Comparison of ENCODE assay signal across 8 cellular contexts in genomic region chr6:34235605-34236422, GRCh38. TPM values are rescaled to one million over a fixed set of nuclear protein-coding genes. Genes with fewer than 3 reads are reported as not detected.
A peak's percentile ranks its signal among the peaks of the same experiment; 100 is the strongest.
DNase-seq lines count a peak whose midpoint lies in the region; ATAC-seq and TF ChIP-seq lines count a peak whose summit lies in the region.

No MANE protein-coding gene starts in this region.

- peaks cover 80% of the 10 kb centered on the region for H3F3A ChIP-seq in PC-9 (ENCODE audit: insufficient read depth, low read depth)

- H3K36me3 ChIP-seq in PC-9 (ENCODE audit: low read depth), result peaks cover 26% of the 10 kb centered on the region

- peaks cover 52% of the 10 kb centered on the region for H3K4me1 ChIP-seq in PC-9 (replicated peaks; ENCODE audit: insufficient read depth)

- intact Hi-C loops in CD4-positive, alpha-beta T cell (cut with DNase I, micrococcal nuclease), result loop anchor here (1.0 to 10.0 kb wide), 5 partner anchors 12 to 1264 kb away; partner anchors contain the start of gene SNRPC (in 1 of the 2)
- intact Hi-C loops in PC-9 (cut with micrococcal nuclease; ENCODE audit: unreplicated experiment) (loop anchor here (1.0 kb wide), 1 partner anchor 8 kb away; no protein-coding TSS in a partner anchor), head of caudate nucleus (cut with DNase I) (no loop called here)

- peaks cover 23% of the 10 kb centered on the region for H4K20me1 ChIP-seq in PC-9 (ENCODE audit: insufficient read depth)

- no peak overlapping the region for H2AFZ ChIP-seq in PC-9

- peak overlapping the region; percentile 87 for H3K4me2 ChIP-seq in PC-9

- H3K27me3 Mint-ChIP-seq in CD4-positive, alpha-beta T cell, result no peaks in the 10 kb centered on the region
- no peaks in the 10 kb centered on the region for H3K27me3 Mint-ChIP-seq in activated naive CD4-positive, alpha-beta T cell treated with anti-CD3 and anti-CD28 coated beads, Interleukin-2, amount 10 ng/mL, durations not matched to agents 7 days and 5 days

- H3K27me3 ChIP-seq in CD4-positive, alpha-beta T cell (ENCODE audit: control insufficient read depth, insufficient read depth, low read length), result no peaks in the 10 kb centered on the region
- no peaks in the 10 kb centered on the region for H3K27me3 ChIP-seq in PC-9 (ENCODE audit: insufficient read depth, low read depth)

- no peak for TF ChIP-seq CTCF in CD4-positive, alpha-beta T cell (IDR thresholded peaks at IDR 0.05)
- peak; percentile 6; the same call in 1 of the 2 replicates for TF ChIP-seq CTCF in PC-9 (conservative IDR thresholded peaks at IDR 0.05)

- H3K9me3 Mint-ChIP-seq in CD4-positive, alpha-beta T cell, result no peaks in the 10 kb centered on the region
- H3K9me3 Mint-ChIP-seq in activated naive CD4-positive, alpha-beta T cell treated with anti-CD3 and anti-CD28 coated beads, Interleukin-2, amount 10 ng/mL, durations not matched to agents 7 days and 5 days, result no peaks in the 10 kb centered on the region

- ATAC-seq in CD4-positive, alpha-beta T cell (ENCODE audit: poor library complexity), result peak; percentile 60
- peak; percentile 2 for ATAC-seq in GM21619 (IDR thresholded peaks at IDR 0.05; ENCODE audit: unreplicated experiment)

- CTCF ChIA-PET in CD4-positive, alpha-beta T cell (lab: Charles Lee), result interaction anchor here (1.7 to 1.9 kb wide), 4 partner anchors 12 to 179 kb away, joined by 5 to 12 read pairs (median 10); partner anchors contain the start of gene SMIM29
- CTCF ChIA-PET in PC-9 (lab: Charles Lee), result no interaction called here
- CTCF ChIA-PET in activated naive CD4-positive, alpha-beta T cell treated with anti-CD3 and anti-CD28 coated beads, Interleukin-2, amount 10 ng/mL, durations not matched to agents 7 days and 5 days (lab: Charles Lee), result interaction anchor here (1.9 kb wide), 1 partner anchor 39 kb away, joined by 10 read pairs; no protein-coding TSS in a partner anchor

- peaks cover 25% of the 10 kb centered on the region for H3K36me3 Mint-ChIP-seq in CD4-positive, alpha-beta T cell (ENCODE audit: low read depth)
- H3K36me3 Mint-ChIP-seq in activated naive CD4-positive, alpha-beta T cell treated with anti-CD3 and anti-CD28 coated beads, Interleukin-2, amount 10 ng/mL, durations not matched to agents 7 days and 5 days, result peaks cover 19% of the 10 kb centered on the region

- peaks cover 35% of the 10 kb centered on the region for H3K4me1 Mint-ChIP-seq in CD4-positive, alpha-beta T cell (ENCODE audit: low read depth)
- H3K4me1 Mint-ChIP-seq in activated naive CD4-positive, alpha-beta T cell treated with anti-CD3 and anti-CD28 coated beads, Interleukin-2, amount 10 ng/mL, durations not matched to agents 7 days and 5 days, result peaks cover 34% of the 10 kb centered on the region

- H3K4me3 ChIP-seq in PC-9, result peak overlapping the region; percentile 94

- BruUV-seq in PC-9 (replicated peaks; lab: Mats Ljungman, UMichigan), result TSS peak; percentile 94

- peak overlapping the region; percentile 99 for H3K27ac Mint-ChIP-seq in CD4-positive, alpha-beta T cell
- H3K27ac Mint-ChIP-seq in activated naive CD4-positive, alpha-beta T cell treated with anti-CD3 and anti-CD28 coated beads, Interleukin-2, amount 10 ng/mL, durations not matched to agents 7 days and 5 days, result peak overlapping the region; percentile 95

- no peaks in the 10 kb centered on the region for H3K9me3 ChIP-seq in CD4-positive, alpha-beta T cell (ENCODE audit: control insufficient read depth, low read length)
- H3K9me3 ChIP-seq in PC-9 (ENCODE audit: insufficient read depth, low read depth), result no peaks in the 10 kb centered on the region

- no peaks in the 10 kb centered on the region for H3K9me2 ChIP-seq in PC-9 (ENCODE audit: insufficient read depth)

- H3K79me2 ChIP-seq in PC-9 (ENCODE audit: low read depth), result peaks cover 40% of the 10 kb centered on the region

- peak overlapping the region; percentile 99 for H3K27ac ChIP-seq in CD4-positive, alpha-beta T cell (ENCODE audit: low read depth, low read length)
- H3K27ac ChIP-seq in PC-9, result peak overlapping the region; percentile 97

- peak; percentile 52 to 74 (median 60) for DNase-seq in CD4-positive, alpha-beta T cell
- DNase-seq in PC-9 (peak; percentile 85 to 90), head of caudate nucleus (peak in 29 of 42 donors; percentile 22 to 80 (median 54)), pulmonary artery endothelial cell (ENCODE audit: low read depth, low spot score) (peak; percentile 57), globus pallidus (ENCODE audit: low spot score) (no peak), GDM1 (lab: John Stamatoyannopoulos, UW) (no peak)
- DNase-seq in activated naive CD4-positive, alpha-beta T cell treated with anti-CD3 and anti-CD28 coated beads, Interleukin-2, amount 10 ng/mL, durations not matched to agents 7 days and 5 days, result peak; percentile 77

- peak overlapping the region; percentile 97 for H3K4me3 Mint-ChIP-seq in CD4-positive, alpha-beta T cell
- peak overlapping the region; percentile 88 for H3K4me3 Mint-ChIP-seq in activated naive CD4-positive, alpha-beta T cell treated with anti-CD3 and anti-CD28 coated beads, Interleukin-2, amount 10 ng/mL, durations not matched to agents 7 days and 5 days

- POLR2A ChIA-PET in CD4-positive, alpha-beta T cell (lab: Charles Lee), result interaction anchor here (0.6 to 2.6 kb wide), 24 partner anchors 8 to 1688 kb away, joined by 3 to 98 read pairs (median 4); partner anchors contain the start of genes BAK1, NUDT3, RPS10 and SMIM29
- POLR2A ChIA-PET in PC-9 (lab: Charles Lee; ENCODE audit: unreplicated experiment), result interaction anchor here (1.0 kb wide), 2 partner anchors 11 to 12 kb away, joined by 5 to 16 read pairs; no protein-coding TSS in a partner anchor

RNA-seq across cellular contexts. Expression of gene HMGA1, which starts 0.9 kb away (rescaled TPM):
- total RNA-seq in CD4-positive, alpha-beta T cell, result 100 to 1,000 TPM; 102 to 107 TPM
- total RNA-seq in PC-9 (2021), result 1,825 and 1,951 TPM in 2 replicates
- total RNA-seq in pulmonary artery endothelial cell, result 271 and 415 TPM in 2 replicates

RNA-seq across cellular contexts. Expression of gene SMIM29, which starts 13.0 kb away (rescaled TPM):
- total RNA-seq in CD4-positive, alpha-beta T cell, result 10 to 100 TPM; 22.0 to 23.9 TPM
- total RNA-seq in PC-9 (2021) (32.8 and 35.2 TPM in 2 replicates), pulmonary artery endothelial cell (17.4 and 25.2 TPM in 2 replicates)

Comparison
In these comparisons a context has a peak if more than half of its experiments do, and no peak if none do; other contexts are left out.
1. DNase-seq: peak in CD4-positive, alpha-beta T cell (10 of 10), PC-9 (2 of 2), activated naive CD4-positive, alpha-beta T cell treated with anti-CD3 and anti-CD28 coated beads, Interleukin-2, amount 10 ng/mL, durations not matched to agents 7 days and 5 days (single experiment), head of caudate nucleus (29 of 42) and pulmonary artery endothelial cell (single experiment); none in globus pallidus (single experiment) and GDM1 (single experiment).